Comparison of ENCODE assay signal across 8 cellular contexts in the genomic region with DNA sequence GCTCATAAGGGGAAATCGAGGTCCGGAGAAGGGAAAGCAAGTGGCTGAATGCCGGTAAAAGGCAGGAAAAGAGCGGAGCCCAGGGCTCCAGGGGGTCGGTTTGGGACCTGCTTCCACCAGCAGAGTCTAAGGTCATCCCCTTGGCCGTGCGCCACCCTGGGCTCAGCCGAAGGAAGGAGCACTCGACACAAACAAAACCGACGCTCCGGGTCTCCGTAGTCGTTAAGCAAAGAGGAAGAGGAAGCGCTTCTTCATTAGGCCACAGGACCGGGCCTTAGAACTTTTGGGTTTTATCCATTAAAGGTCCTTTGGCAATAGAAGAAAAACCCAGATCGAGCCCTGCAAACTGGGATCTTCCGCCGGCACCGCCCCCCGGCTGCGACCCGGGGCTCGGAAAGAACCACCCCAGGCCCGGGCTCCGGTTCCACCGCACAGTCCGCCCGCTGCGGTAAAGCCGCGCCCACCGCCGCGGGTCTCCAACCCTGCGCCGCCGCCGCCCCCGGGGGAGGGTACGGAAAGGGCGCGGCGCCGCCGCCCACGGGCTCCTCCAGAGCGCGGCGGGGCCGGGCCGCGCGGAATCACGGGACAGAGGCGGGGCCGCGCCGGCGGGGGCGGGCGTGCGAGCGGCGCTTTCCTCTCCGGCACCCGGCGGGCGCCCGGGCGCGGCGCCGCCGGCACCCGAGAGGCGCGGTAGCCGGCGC. TPM values are rescaled to one million over a fixed set of nuclear protein-coding genes. Genes with fewer than 3 reads are reported as not detected.
DNase-seq lines count a peak whose midpoint lies in the region; ATAC-seq and TF ChIP-seq lines count a peak whose summit lies in the region.

A gene (plus strand): TSS at position 629 of the 701 bp plus-strand sequence. CDS start 189 bp downstream, outside the sequence.

- H3K27ac ChIP-seq in DOHH2 (ENCODE audit: low read depth, low read length) (peak within 1 kb of the TSS; percentile 88), SK-N-SH (ENCODE audit: low read depth in 2 of 2, low read length in 1 of 2) (peak within 1 kb of the TSS; percentile 88 to 90), suprapubic skin (peak within 1 kb of the TSS; percentile 89)

- H3K9me3 ChIP-seq in DOHH2 (ENCODE audit: control insufficient read depth, insufficient read depth, low read length), result no peaks in the 10 kb centered on the region
- no peaks in the 10 kb centered on the region for H3K9me3 ChIP-seq in SK-N-SH
- no peaks in the 10 kb centered on the region for H3K9me3 ChIP-seq in suprapubic skin

- H2AFZ ChIP-seq in SK-N-SH (ENCODE audit: low read depth), result peak within 1 kb of the TSS; percentile 91

- no peak for TF ChIP-seq POLR2A in suprapubic skin (IDR thresholded peaks at IDR 0.05)

- TF ChIP-seq EP300 in SK-N-SH (IDR thresholded peaks at IDR 0.05; ENCODE audit: borderline replicate concordance in 1 of 2, low read depth in 1 of 2, low read length in 1 of 2) (no peak), suprapubic skin (IDR thresholded peaks at IDR 0.05) (no peak)

- no peaks in the 10 kb centered on the region for H3K27me3 Mint-ChIP-seq in activated naive CD4-positive, alpha-beta T cell treated with anti-CD3 and anti-CD28 coated beads, Interleukin-2, amount 50 U/mL, for 24 hours

- POLR2A ChIA-PET in SK-N-SH (lab: Yijun Ruan, JAX), result interaction anchor here (1.3 kb wide), 2 partner anchors 102 to 597 kb away, joined by 4 to 6 read pairs; no protein-coding TSS in a partner anchor

- peaks cover 47% of the 10 kb centered on the region for H3K79me2 ChIP-seq in DOHH2 (ENCODE audit: control insufficient read depth, low read length)
- H3K79me2 ChIP-seq in SK-N-SH (ENCODE audit: insufficient read depth), result peaks cover 44% of the 10 kb centered on the region

- H3K9ac ChIP-seq in SK-N-SH, result peak within 1 kb of the TSS; percentile 94

- H3K4me3 Mint-ChIP-seq in activated naive CD4-positive, alpha-beta T cell treated with anti-CD3 and anti-CD28 coated beads, Interleukin-2, amount 50 U/mL, for 24 hours, result peak within 1 kb of the TSS; percentile 97

- peak within 1 kb of the TSS; percentile 98 for H3K4me2 ChIP-seq in DOHH2 (ENCODE audit: low read length)
- peak within 1 kb of the TSS; percentile 98 for H3K4me2 ChIP-seq in SK-N-SH

- no peak for TF ChIP-seq CTCF in DOHH2 (IDR thresholded peaks at IDR 0.05; ENCODE audit: low read depth, low read length, poor library complexity, severe bottlenecking)
- no peak for TF ChIP-seq CTCF in SK-N-SH (IDR thresholded peaks at IDR 0.05)
- no peak for TF ChIP-seq CTCF in omental fat pad (IDR thresholded peaks at IDR 0.05)
- TF ChIP-seq CTCF in suprapubic skin (IDR thresholded peaks at IDR 0.05), result no peak

- CTCF ChIA-PET in SK-N-SH (lab: Yijun Ruan, JAX), result interaction anchor here (0.5 to 3.3 kb wide), 21 partner anchors 12 to 576 kb away, joined by 3 to 22 read pairs (median 6); a partner anchor contains a TSS

- H3K4me3 ChIP-seq in DOHH2 (ENCODE audit: low read length), result peak within 1 kb of the TSS; percentile 98
- peak within 1 kb of the TSS; percentile 88 for H3K4me3 ChIP-seq in Jurkat, Clone E6-1 (ENCODE audit: low read length)
- peak within 1 kb of the TSS; percentile 89 to 99 for H3K4me3 ChIP-seq in SK-N-SH (ENCODE audit: low read depth in 2 of 2, low read length in 1 of 2)
- H3K4me3 ChIP-seq in suprapubic skin, result peak within 1 kb of the TSS; percentile 96

- peaks cover 5% of the 10 kb centered on the region; the same call in 1 of the 2 replicates for H3F3A ChIP-seq in DOHH2 (ENCODE audit: control insufficient read depth, insufficient read depth)
- peaks cover 30% of the 10 kb centered on the region for H3F3A ChIP-seq in SK-N-SH (replicated peaks; ENCODE audit: insufficient read depth)

- H3K27ac Mint-ChIP-seq in activated naive CD4-positive, alpha-beta T cell treated with anti-CD3 and anti-CD28 coated beads, Interleukin-2, amount 50 U/mL, for 24 hours, result peak within 1 kb of the TSS; percentile 96

- H3K27me3 ChIP-seq in DOHH2 (ENCODE audit: control insufficient read depth, low read length) (no peaks in the 10 kb centered on the region), SK-N-SH (ENCODE audit: insufficient read depth) (no peaks in the 10 kb centered on the region), suprapubic skin (no peaks in the 10 kb centered on the region)

- 2% methylated on average over 12 of the region's 80 CpGs for WGBS in SK-N-SH (ENCODE audit: low lambda C conversion rate)
- WGBS in suprapubic skin, result under 1% methylated on average over 17 of the region's 80 CpGs

- H3K4me1 Mint-ChIP-seq in activated naive CD4-positive, alpha-beta T cell treated with anti-CD3 and anti-CD28 coated beads, Interleukin-2, amount 50 U/mL, for 24 hours, result peaks cover 38% of the 10 kb centered on the region

- H4K20me1 ChIP-seq in DOHH2 (ENCODE audit: control insufficient read depth, insufficient read depth, low read depth, low read length) (peaks cover 3% of the 10 kb centered on the region; the same call in 1 of the 2 replicates), SK-N-SH (ENCODE audit: insufficient read depth) (peaks cover 4% of the 10 kb centered on the region; the same call in 1 of the 2 replicates)

- peaks cover 20% of the 10 kb centered on the region for H3K4me1 ChIP-seq in DOHH2 (ENCODE audit: control insufficient read depth, low read length)
- peaks cover 13 to 17% of the 10 kb centered on the region in 2 experiments; a peak in 3 of 4 replicates for H3K4me1 ChIP-seq in SK-N-SH (ENCODE audit: control insufficient read depth in 1 of 2, insufficient read depth in 2 of 2, low read depth in 1 of 2, low read length in 1 of 2)
- peaks cover 30% of the 10 kb centered on the region for H3K4me1 ChIP-seq in suprapubic skin

- H3K9me2 ChIP-seq in DOHH2 (replicated peaks; ENCODE audit: control insufficient read depth, low read length), result no peaks in the 10 kb centered on the region
- H3K9me2 ChIP-seq in SK-N-SH, result no peaks in the 10 kb centered on the region

- TF ChIP-seq RAD21 in SK-N-SH (IDR thresholded peaks at IDR 0.05; ENCODE audit: low read length), result no peak

- ATAC-seq in GM21619 (IDR thresholded peaks at IDR 0.05; ENCODE audit: unreplicated experiment) (peak; percentile 64), omental fat pad (ENCODE audit: low FRiP score) (peak; percentile 92)

- peak; percentile 43 for DNase-seq in Jurkat, Clone E6-1 (ENCODE audit: low read depth, low spot score)
- DNase-seq in SK-N-SH (peak; percentile 92), glomerular endothelial cell (ENCODE audit: extremely low read depth, low read depth, low spot score) (no peak), omental fat pad (ENCODE audit: low spot score) (peak; percentile 40), suprapubic skin (ENCODE audit: low spot score in 2 of 2) (peak; percentile 78 to 85)

- H3K36me3 ChIP-seq in DOHH2 (ENCODE audit: control insufficient read depth, low read length) (peaks cover 31% of the 10 kb centered on the region), SK-N-SH (replicated peaks in 1 of 2; ENCODE audit: control insufficient read depth in 1 of 2, insufficient read depth in 2 of 2, low read length in 1 of 2) (peaks cover 8 to 10% of the 10 kb centered on the region in 2 experiments), suprapubic skin (peaks cover 3% of the 10 kb centered on the region)

- H3K36me3 Mint-ChIP-seq in activated naive CD4-positive, alpha-beta T cell treated with anti-CD3 and anti-CD28 coated beads, Interleukin-2, amount 50 U/mL, for 24 hours, result no peaks in the 10 kb centered on the region

- no peaks in the 10 kb centered on the region for H3K9me3 Mint-ChIP-seq in activated naive CD4-positive, alpha-beta T cell treated with anti-CD3 and anti-CD28 coated beads, Interleukin-2, amount 50 U/mL, for 24 hours

TF ChIP-seq in SK-N-SH, 30 proteins besides CTCF, POLR2A, EP300 and RAD21:
- TF ChIP-seq SIN3A (IDR thresholded peaks at IDR 0.05; ENCODE audit: borderline replicate concordance, low read depth, low read length) (0 out of 2 replicates have a peak, but pooled peaks have one; percentile 14), POLR2AphosphoS5 (IDR thresholded peaks at IDR 0.05; ENCODE audit: low read depth, low read length) (0 out of 2 replicates have a peak, but pooled peaks have one; percentile 11), GABPA (IDR thresholded peaks at IDR 0.05; ENCODE audit: low read depth) (no peak), MXI1 (IDR thresholded peaks at IDR 0.05; ENCODE audit: low read depth, low read length) (no peak), NFIC (IDR thresholded peaks at IDR 0.05; ENCODE audit: borderline replicate concordance) (peak; percentile 16; the same call in 1 of the 2 replicates), ELF1 (IDR thresholded peaks at IDR 0.05) (no peak), NRF1 (IDR thresholded peaks at IDR 0.05; ENCODE audit: low read depth, low read length) (no peak), RCOR1 (IDR thresholded peaks at IDR 0.05; ENCODE audit: low read length) (no peak)
- TF ChIP-seq, protein P1, sequence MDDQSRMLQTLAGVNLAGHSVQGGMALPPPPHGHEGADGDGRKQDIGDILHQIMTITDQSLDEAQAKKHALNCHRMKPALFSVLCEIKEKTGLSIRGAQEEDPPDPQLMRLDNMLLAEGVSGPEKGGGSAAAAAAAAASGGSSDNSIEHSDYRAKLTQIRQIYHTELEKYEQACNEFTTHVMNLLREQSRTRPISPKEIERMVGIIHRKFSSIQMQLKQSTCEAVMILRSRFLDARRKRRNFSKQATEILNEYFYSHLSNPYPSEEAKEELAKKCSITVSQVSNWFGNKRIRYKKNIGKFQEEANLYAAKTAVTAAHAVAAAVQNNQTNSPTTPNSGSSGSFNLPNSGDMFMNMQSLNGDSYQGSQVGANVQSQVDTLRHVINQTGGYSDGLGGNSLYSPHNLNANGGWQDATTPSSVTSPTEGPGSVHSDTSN (IDR thresholded peaks at IDR 0.05), result no peak
- TF ChIP-seq, protein P2, sequence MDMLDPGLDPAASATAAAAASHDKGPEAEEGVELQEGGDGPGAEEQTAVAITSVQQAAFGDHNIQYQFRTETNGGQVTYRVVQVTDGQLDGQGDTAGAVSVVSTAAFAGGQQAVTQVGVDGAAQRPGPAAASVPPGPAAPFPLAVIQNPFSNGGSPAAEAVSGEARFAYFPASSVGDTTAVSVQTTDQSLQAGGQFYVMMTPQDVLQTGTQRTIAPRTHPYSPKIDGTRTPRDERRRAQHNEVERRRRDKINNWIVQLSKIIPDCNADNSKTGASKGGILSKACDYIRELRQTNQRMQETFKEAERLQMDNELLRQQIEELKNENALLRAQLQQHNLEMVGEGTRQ (IDR thresholded peaks at IDR 0.05; ENCODE audit: borderline replicate concordance, low read depth, low read length), result no peak

RNA-seq across cellular contexts. Expression of the gene that starts here (rescaled TPM):
- polyA plus RNA-seq in Jurkat, Clone E6-1 (2012; ENCODE audit: insufficient read depth, insufficient read length), result 31.1 TPM
- 15.4 and 19.6 TPM in 2 replicates for polyA plus RNA-seq in SK-N-SH (2012; rRNA removed)
- polyA plus RNA-seq in SK-N-SH (2012; cell fraction: cytosol; rRNA removed), result 20.8 and 23.6 TPM in 2 replicates
- 30.4 and 41.0 TPM in 2 replicates for polyA plus RNA-seq in SK-N-SH (2012; cell fraction: nucleus; rRNA removed)
- total RNA-seq in glomerular endothelial cell, result 40.4 and 44.1 TPM in 2 replicates
- total RNA-seq in omental fat pad, result 10 to 100 TPM; 26.9 to 43.1 (median 31.1) TPM
- 10 to 100 TPM; 25.9 to 43.7 (median 32.0) TPM for total RNA-seq in suprapubic skin
